In the genomic region with DNA sequence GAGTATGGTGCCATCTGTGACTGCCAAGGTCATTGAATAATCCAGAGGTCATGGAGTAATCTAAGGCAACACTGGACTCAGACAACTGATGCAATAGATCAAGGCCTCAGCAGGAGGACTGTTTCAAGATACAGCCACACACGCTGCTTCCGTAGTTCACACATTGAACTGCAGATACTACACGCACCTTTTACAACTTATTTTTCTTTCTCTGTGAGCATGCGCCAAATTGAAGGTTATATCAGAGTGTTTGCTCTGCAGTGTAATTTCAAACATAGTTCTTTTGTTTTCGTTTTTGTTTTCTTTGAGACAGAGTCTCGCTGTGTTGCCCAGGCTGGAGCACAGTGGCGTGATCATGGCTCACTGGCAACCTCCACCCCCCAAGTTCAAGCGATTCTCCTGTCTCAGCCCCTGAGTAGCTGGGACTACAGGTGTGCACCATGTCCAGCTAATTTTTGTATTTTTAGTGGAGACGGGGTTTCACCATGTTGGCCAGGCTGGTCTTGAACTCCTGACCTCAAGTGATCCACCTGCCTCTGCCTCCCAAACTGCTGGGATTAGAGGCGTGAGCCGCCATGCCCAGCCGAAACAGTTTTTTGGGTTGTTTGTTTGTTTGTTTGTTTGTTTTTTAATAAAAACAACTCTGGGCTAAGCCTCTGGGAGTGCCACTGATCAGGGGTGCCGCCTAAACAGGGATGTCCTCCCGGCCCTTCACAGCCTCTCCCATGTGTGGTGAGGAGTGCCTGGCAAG, we compare ENCODE assay signal across 1 cellular context.
TF ChIP-seq lines count a peak whose summit lies in the region.

No MANE protein-coding gene starts in this region.

TF ChIP-seq in HepG2, 621 proteins besides CTCF, POLR2A, EP300 and RAD21 (continued from another document and continues in another):
- TF ChIP-seq TFE3 (CRISPR knock-in tag; IDR thresholded peaks at IDR 0.05) (peak; percentile 71), EEA1 (CRISPR knock-in tag; IDR thresholded peaks at IDR 0.05; ENCODE audit: borderline replicate concordance) (no peak), PHF5A (CRISPR knock-in tag; IDR thresholded peaks at IDR 0.05; ENCODE audit: low read depth, unreplicated experiment) (peak; percentile 71), MED1 (CRISPR knock-in tag; IDR thresholded peaks at IDR 0.05) (peak; percentile 97), ZMYM4 (CRISPR knock-in tag; IDR thresholded peaks at IDR 0.05) (peak; percentile 92), RBFOX2 (IDR thresholded peaks at IDR 0.05; ENCODE audit: low read depth, low read length) (no peak), ZBTB4 (CRISPR knock-in tag; IDR thresholded peaks at IDR 0.05; ENCODE audit: borderline replicate concordance) (no peak), HNRNPLL (IDR thresholded peaks at IDR 0.05; ENCODE audit: low read depth, low read length, poor library complexity, severe bottlenecking) (no peak), FOSL2 (CRISPR knock-in tag; IDR thresholded peaks at IDR 0.05) (peak; percentile 89), ZFP37 (CRISPR knock-in tag; IDR thresholded peaks at IDR 0.05; ENCODE audit: borderline replicate concordance) (peak; percentile 77; the same call in 1 of the 2 replicates), ATF3 (CRISPR knock-in tag; IDR thresholded peaks at IDR 0.05) (peak; percentile 66), NKX3-1 (CRISPR knock-in tag; IDR thresholded peaks at IDR 0.05) (no peak), MYNN (CRISPR knock-in tag; IDR thresholded peaks at IDR 0.05; ENCODE audit: low read depth) (no peak), ZBTB26 (CRISPR knock-in tag; IDR thresholded peaks at IDR 0.05; ENCODE audit: borderline replicate concordance) (peak; percentile 60; the same call in 1 of the 2 replicates), POLR2AphosphoS5 (IDR thresholded peaks at IDR 0.05; ENCODE audit: low read depth, low read length) (no peak), ZNF160 (CRISPR knock-in tag; IDR thresholded peaks at IDR 0.05) (peak; percentile 71), CENPBD1 (CRISPR knock-in tag; IDR thresholded peaks at IDR 0.05; ENCODE audit: borderline replicate concordance, low read depth) (no peak), ZEB1 (IDR thresholded peaks at IDR 0.05; ENCODE audit: insufficient replicate concordance, low read depth) (no peak), ZNF12 (CRISPR knock-in tag; IDR thresholded peaks at IDR 0.05) (peak; percentile 60; the same call in 1 of the 2 replicates), PCBP1 (IDR thresholded peaks at IDR 0.05; ENCODE audit: borderline replicate concordance, low read depth, low read length) (no peak), SIX4 (CRISPR knock-in tag; IDR thresholded peaks at IDR 0.05) (peak; percentile 67; the same call in 1 of the 2 replicates), ZMAT3 (CRISPR knock-in tag; conservative IDR thresholded peaks at IDR 0.05) (no peak), NR2C2 (CRISPR knock-in tag; IDR thresholded peaks at IDR 0.05; ENCODE audit: borderline replicate concordance) (peak; percentile 90), ZBTB2 (CRISPR knock-in tag; IDR thresholded peaks at IDR 0.05; ENCODE audit: low read depth) (0 out of 2 replicates have a peak, but pooled peaks have one; percentile 23), SMC3 (IDR thresholded peaks at IDR 0.05; ENCODE audit: low read length) (peak; percentile 36; the same call in 1 of the 2 replicates), REPIN1 (CRISPR knock-in tag; IDR thresholded peaks at IDR 0.05; ENCODE audit: borderline replicate concordance, low read depth) (peak; percentile 80; the same call in 1 of the 2 replicates), MYC (CRISPR knock-in tag; IDR thresholded peaks at IDR 0.05; ENCODE audit: borderline replicate concordance) (no peak), MTF2 (CRISPR knock-in tag; IDR thresholded peaks at IDR 0.05; ENCODE audit: borderline replicate concordance) (no peak), ZNF503 (CRISPR knock-in tag; IDR thresholded peaks at IDR 0.05) (peak; percentile 78), ZNF430 (CRISPR knock-in tag; IDR thresholded peaks at IDR 0.05) (peak; percentile 75; the same call in 1 of the 2 replicates), ATRX (CRISPR knock-in tag; IDR thresholded peaks at IDR 0.05; ENCODE audit: borderline replicate concordance) (no peak), TCF7L2 (IDR thresholded peaks at IDR 0.05; ENCODE audit: low read depth, low read length) (no peak), ZNF362 (CRISPR knock-in tag; IDR thresholded peaks at IDR 0.05; ENCODE audit: borderline replicate concordance) (peak; percentile 40; the same call in 1 of the 2 replicates)
- TF ChIP-seq, protein P1, sequence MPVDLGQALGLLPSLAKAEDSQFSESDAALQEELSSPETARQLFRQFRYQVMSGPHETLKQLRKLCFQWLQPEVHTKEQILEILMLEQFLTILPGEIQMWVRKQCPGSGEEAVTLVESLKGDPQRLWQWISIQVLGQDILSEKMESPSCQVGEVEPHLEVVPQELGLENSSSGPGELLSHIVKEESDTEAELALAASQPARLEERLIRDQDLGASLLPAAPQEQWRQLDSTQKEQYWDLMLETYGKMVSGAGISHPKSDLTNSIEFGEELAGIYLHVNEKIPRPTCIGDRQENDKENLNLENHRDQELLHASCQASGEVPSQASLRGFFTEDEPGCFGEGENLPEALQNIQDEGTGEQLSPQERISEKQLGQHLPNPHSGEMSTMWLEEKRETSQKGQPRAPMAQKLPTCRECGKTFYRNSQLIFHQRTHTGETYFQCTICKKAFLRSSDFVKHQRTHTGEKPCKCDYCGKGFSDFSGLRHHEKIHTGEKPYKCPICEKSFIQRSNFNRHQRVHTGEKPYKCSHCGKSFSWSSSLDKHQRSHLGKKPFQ (CRISPR knock-in tag; IDR thresholded peaks at IDR 0.05; ENCODE audit: insufficient replicate concordance) = peak; percentile 94
- TF ChIP-seq, protein P2, sequence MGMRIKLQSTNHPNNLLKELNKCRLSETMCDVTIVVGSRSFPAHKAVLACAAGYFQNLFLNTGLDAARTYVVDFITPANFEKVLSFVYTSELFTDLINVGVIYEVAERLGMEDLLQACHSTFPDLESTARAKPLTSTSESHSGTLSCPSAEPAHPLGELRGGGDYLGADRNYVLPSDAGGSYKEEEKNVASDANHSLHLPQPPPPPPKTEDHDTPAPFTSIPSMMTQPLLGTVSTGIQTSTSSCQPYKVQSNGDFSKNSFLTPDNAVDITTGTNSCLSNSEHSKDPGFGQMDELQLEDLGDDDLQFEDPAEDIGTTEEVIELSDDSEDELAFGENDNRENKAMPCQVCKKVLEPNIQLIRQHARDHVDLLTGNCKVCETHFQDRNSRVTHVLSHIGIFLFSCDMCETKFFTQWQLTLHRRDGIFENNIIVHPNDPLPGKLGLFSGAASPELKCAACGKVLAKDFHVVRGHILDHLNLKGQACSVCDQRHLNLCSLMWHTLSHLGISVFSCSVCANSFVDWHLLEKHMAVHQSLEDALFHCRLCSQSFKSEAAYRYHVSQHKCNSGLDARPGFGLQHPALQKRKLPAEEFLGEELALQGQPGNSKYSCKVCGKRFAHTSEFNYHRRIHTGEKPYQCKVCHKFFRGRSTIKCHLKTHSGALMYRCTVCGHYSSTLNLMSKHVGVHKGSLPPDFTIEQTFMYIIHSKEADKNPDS (CRISPR knock-in tag; IDR thresholded peaks at IDR 0.05) = peak; percentile 100
- TF ChIP-seq, protein P3, sequence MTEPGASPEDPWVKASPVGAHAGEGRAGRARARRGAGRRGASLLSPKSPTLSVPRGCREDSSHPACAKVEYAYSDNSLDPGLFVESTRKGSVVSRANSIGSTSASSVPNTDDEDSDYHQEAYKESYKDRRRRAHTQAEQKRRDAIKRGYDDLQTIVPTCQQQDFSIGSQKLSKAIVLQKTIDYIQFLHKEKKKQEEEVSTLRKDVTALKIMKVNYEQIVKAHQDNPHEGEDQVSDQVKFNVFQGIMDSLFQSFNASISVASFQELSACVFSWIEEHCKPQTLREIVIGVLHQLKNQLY (CRISPR knock-in tag; IDR thresholded peaks at IDR 0.05) = peak; percentile 67; the same call in 1 of the 2 replicates
